In genomic region chr7:94509879-94510581, GRCh38 we compare ENCODE assay signal across 8 cellular contexts. TPM values are rescaled to one million over a fixed set of nuclear protein-coding genes. Genes with fewer than 3 reads are reported as not detected.
A peak's percentile ranks its signal among the peaks of the same experiment; 100 is the strongest.
DNase-seq lines count a peak whose midpoint lies in the region; ATAC-seq and TF ChIP-seq lines count a peak whose summit lies in the region.

No MANE protein-coding gene starts in this region.

- no peaks in the 10 kb centered on the region for H3K27me3 ChIP-seq in Caco-2 (replicated peaks; ENCODE audit: control insufficient read depth, insufficient read depth, low read length)

- H3K9me3 ChIP-seq in Caco-2 (no peaks in the 10 kb centered on the region), mucosa of descending colon (no peaks in the 10 kb centered on the region)

- H3K27me3 Mint-ChIP-seq in Caco-2 (ENCODE audit: insufficient read depth, unreplicated experiment), result no peaks in the 10 kb centered on the region

- peak overlapping the region; percentile 79 for H3K4me3 Mint-ChIP-seq in Caco-2 (ENCODE audit: unreplicated experiment)

- peaks cover 7% of the 10 kb centered on the region for H3K4me1 Mint-ChIP-seq in Caco-2 (ENCODE audit: low read depth, unreplicated experiment)

- POLR2A ChIA-PET in Caco-2 (lab: Charles Lee), result no interaction called here

- H3K4me3 ChIP-seq in Caco-2 (ENCODE audit: low read depth, low read length) (peak overlapping the region; percentile 72), mucosa of descending colon (peak overlapping the region; percentile 80)

- BruUV-seq in Caco-2 (replicated peaks; lab: Mats Ljungman, UMichigan), result no TSS peak

- H3K36me3 ChIP-seq in Caco-2 (ENCODE audit: control insufficient read depth, insufficient read depth, low read length) (no peaks in the 10 kb centered on the region; the same call in 1 of the 2 replicates), mucosa of descending colon (ENCODE audit: low read depth) (no peaks in the 10 kb centered on the region)

- H3K27ac Mint-ChIP-seq in Caco-2 (ENCODE audit: unreplicated experiment), result peak overlapping the region; percentile 65

- peak; percentile 64 for ATAC-seq in GM19463 (IDR thresholded peaks at IDR 0.05; ENCODE audit: unreplicated experiment)
- ATAC-seq in HG03575 (IDR thresholded peaks at IDR 0.05; ENCODE audit: extremely low read depth, insufficient number of reproducible peaks, low FRiP score, unreplicated experiment), result peak; percentile 33
- peak; percentile 76 for ATAC-seq in mucosa of descending colon

- intact Hi-C loops in Caco-2 (cut with micrococcal nuclease; ENCODE audit: unreplicated experiment) (loop anchor here (1.0 to 2.0 kb wide), 3 partner anchors 61 to 148 kb away; no protein-coding TSS in a partner anchor), mucosa of descending colon (cut with DNase I, micrococcal nuclease) (no loop called here)

- DNase-seq in Caco-2, result peak; percentile 74 to 84
- DNase-seq in NOMO-1 (lab: John Stamatoyannopoulos, UW; ENCODE audit: unreplicated experiment in 2 of 2), result peak; percentile 87
- DNase-seq in activated CD8-positive, alpha-beta memory T cell treated with anti-CD3 and anti-CD28 coated beads, Interleukin-2, amount 50 U/mL, for 48 hours, result peak; percentile 80
- DNase-seq in epidermal melanocyte (ENCODE audit: insufficient read length, low spot score), result peak; percentile 73
- DNase-seq in mucosa of descending colon, result peak; percentile 80 to 87 (median 87)
- DNase-seq in stimulated activated CD8-positive, alpha-beta memory T cell treated with anti-CD3 and anti-CD28 coated beads, Interleukin-4, amount 100 ng/mL, for 4 hours (ENCODE audit: low read depth in 2 of 2, low spot score in 1 of 2), result peak; percentile 21 to 30

- TF ChIP-seq CTCF in Caco-2 (IDR thresholded peaks at IDR 0.05; ENCODE audit: insufficient read depth in 1 of 2, low read depth in 1 of 2, low read length in 1 of 2, severe bottlenecking in 1 of 2, unreplicated experiment in 1 of 2), result peak in 1 of 2 experiments; percentile 30
- TF ChIP-seq CTCF in mucosa of descending colon (IDR thresholded peaks at IDR 0.05), result no peak

- no peaks in the 10 kb centered on the region for H3K36me3 Mint-ChIP-seq in Caco-2 (ENCODE audit: insufficient read depth, unreplicated experiment)

- no peaks in the 10 kb centered on the region for H3K9me3 Mint-ChIP-seq in Caco-2 (ENCODE audit: unreplicated experiment)

- peaks cover 23% of the 10 kb centered on the region for H3K4me1 ChIP-seq in Caco-2
- peaks cover 13% of the 10 kb centered on the region for H3K4me1 ChIP-seq in mucosa of descending colon (ENCODE audit: low read depth)

- CTCF ChIA-PET in Caco-2 (lab: Charles Lee), result interaction anchor here (0.6 to 1.0 kb wide), 4 partner anchors 32 to 147 kb away, joined by 3 to 5 read pairs (median 4); no protein-coding TSS in a partner anchor

RNA-seq across cellular contexts. Expression of gene CASD1, which starts 0.4 kb away (rescaled TPM):
- total RNA-seq in Caco-2 (2022), result 13.7 and 16.8 TPM in 2 replicates
- 10 to 100 TPM; 44.0 to 50.2 (median 45.0) TPM for total RNA-seq in mucosa of descending colon

Comparison
In these comparisons a context has a peak if more than half of its experiments do, and no peak if none do; other contexts are left out.
1. Peak in every context shown above with its lines: DNase-seq, ATAC-seq and H3K4me3 ChIP-seq.
2. DNase-seq: peak in every context shown above with its lines; median percentile 87 in NOMO-1; 87 in mucosa of descending colon; 80 in activated CD8-positive, alpha-beta memory T cell treated with anti-CD3 and anti-CD28 coated beads, Interleukin-2, amount 50 U/mL, for 48 hours; 79 in Caco-2; 73 in epidermal melanocyte; 26 in stimulated activated CD8-positive, alpha-beta memory T cell treated with anti-CD3 and anti-CD28 coated beads, Interleukin-4, amount 100 ng/mL, for 4 hours.